ENCODE assay signal across 8 cellular contexts in genomic region chr15:77959094-77959879, GRCh38.
DNase-seq lines count a peak whose midpoint lies in the region; ATAC-seq lines count a peak whose summit lies in the region.

No MANE protein-coding gene starts in this region.

- H3K36me3 Mint-ChIP-seq in activated CD4-positive, alpha-beta memory T cell treated with anti-CD3 and anti-CD28 coated beads for 36 hours, result no peaks in the 10 kb centered on the region

- H3K4me2 ChIP-seq in mesenchymal stem cell (ENCODE audit: low read length, poor library complexity, severe bottlenecking), result peak overlapping the region; percentile 73

- H2AFZ ChIP-seq in mesenchymal stem cell (ENCODE audit: low read depth, low read length), result peak overlapping the region; percentile 93

- peak; percentile 78 for DNase-seq in DMS 273 (lab: John Stamatoyannopoulos, UW; ENCODE audit: unreplicated experiment)
- no peak for DNase-seq in DMS 273 treated with DMSO at 0.1 percent for 48 hours (lab: John Stamatoyannopoulos, UW)
- DNase-seq in NCI-H524 treated with DMSO at 0.1 percent for 48 hours (lab: John Stamatoyannopoulos, UW), result peak; percentile 31
- DNase-seq in activated CD4-positive, alpha-beta memory T cell treated with anti-CD3 and anti-CD28 coated beads for 36 hours, result peak; percentile 87
- peak; percentile 89 for DNase-seq in ecto neural progenitor cell (ENCODE audit: low spot score)
- DNase-seq in mesenchymal stem cell, result peak; percentile 73
- peak; percentile 44 for DNase-seq in stimulated activated CD8-positive, alpha-beta memory T cell treated with anti-CD3 and anti-CD28 coated beads, Interleukin-12 subunit alpha, Interleukin-12 subunit beta, amount 100 ng/mL, for 4 hours (ENCODE audit: low read depth)

- peak; percentile 80 for ATAC-seq in HG02973 (IDR thresholded peaks at IDR 0.05; ENCODE audit: unreplicated experiment)

- H4K91ac ChIP-seq in mesenchymal stem cell (ENCODE audit: low read length), result no peak overlapping the region

- H3K4ac ChIP-seq in mesenchymal stem cell (ENCODE audit: low read depth in 1 of 2, low read length in 2 of 2), result no peak overlapping the region

- H2BK5ac ChIP-seq in mesenchymal stem cell (ENCODE audit: low read depth, low read length, poor library complexity, severe bottlenecking), result no peak overlapping the region

- H3K9me3 ChIP-seq in mesenchymal stem cell (ENCODE audit: control insufficient read depth, low read length), result no peaks in the 10 kb centered on the region

- CTCF ChIA-PET in activated CD4-positive, alpha-beta memory T cell treated with anti-CD3 and anti-CD28 coated beads for 36 hours (lab: Charles Lee), result interaction anchor here (0.6 to 4.0 kb wide), 43 partner anchors 9 to 352 kb away, joined by 3 to 111 read pairs (median 4); partner anchors contain the start of genes CIB2 and SKIC8

- H2BK12ac ChIP-seq in mesenchymal stem cell (ENCODE audit: low read length in 2 of 2), result no peak overlapping the region

- H3K27me3 Mint-ChIP-seq in activated CD4-positive, alpha-beta memory T cell treated with anti-CD3 and anti-CD28 coated beads for 36 hours, result peaks cover 8% of the 10 kb centered on the region

- peak overlapping the region in 1 of 2 experiments; percentile 70 for H3K4me3 ChIP-seq in mesenchymal stem cell (ENCODE audit: insufficient read depth in 1 of 2, low read depth in 1 of 2, low read length in 2 of 2)

- no peaks in the 10 kb centered on the region for H3K79me1 ChIP-seq in mesenchymal stem cell (replicated peaks; ENCODE audit: low read length, poor library complexity, severe bottlenecking)

- H3K9me3 Mint-ChIP-seq in activated CD4-positive, alpha-beta memory T cell treated with anti-CD3 and anti-CD28 coated beads for 36 hours, result no peaks in the 10 kb centered on the region

- H3K27ac Mint-ChIP-seq in activated CD4-positive, alpha-beta memory T cell treated with anti-CD3 and anti-CD28 coated beads for 36 hours, result no peak overlapping the region

- H3K4me3 Mint-ChIP-seq in activated CD4-positive, alpha-beta memory T cell treated with anti-CD3 and anti-CD28 coated beads for 36 hours, result peak overlapping the region; percentile 30

- no peak overlapping the region for H2BK15ac ChIP-seq in mesenchymal stem cell (ENCODE audit: low read depth, poor library complexity, severe bottlenecking)

- peaks cover 3 to 22% of the 10 kb centered on the region in 2 experiments for H3K27me3 ChIP-seq in mesenchymal stem cell (ENCODE audit: control insufficient read depth in 1 of 2, insufficient read depth in 1 of 2, low read length in 2 of 2)

- no peak overlapping the region for H2BK120ac ChIP-seq in mesenchymal stem cell (ENCODE audit: low read depth, low read length)

- peaks cover 8% of the 10 kb centered on the region for H3K4me1 Mint-ChIP-seq in activated CD4-positive, alpha-beta memory T cell treated with anti-CD3 and anti-CD28 coated beads for 36 hours (ENCODE audit: low read depth)

- H3K4me1 ChIP-seq in mesenchymal stem cell (ENCODE audit: control insufficient read depth, insufficient read depth, low read depth, low read length), result peaks cover 5% of the 10 kb centered on the region

- no peak overlapping the region for H3K14ac ChIP-seq in mesenchymal stem cell (ENCODE audit: low read length in 2 of 2)

- WGBS in mesenchymal stem cell, result 10% methylated on average over 19 of the region's 20 CpGs

- H3K9ac ChIP-seq in mesenchymal stem cell (ENCODE audit: low read length), result peak overlapping the region; percentile 51

- no peak overlapping the region for H3K23ac ChIP-seq in mesenchymal stem cell (ENCODE audit: low read length in 2 of 2)

- H3K36me3 ChIP-seq in mesenchymal stem cell (ENCODE audit: control insufficient read depth in 1 of 2, insufficient read depth in 2 of 2, low read depth in 1 of 2, low read length in 2 of 2), result no peaks in the 10 kb centered on the region

- peak overlapping the region; percentile 84 for H4K8ac ChIP-seq in mesenchymal stem cell (ENCODE audit: low read length)

- POLR2A ChIA-PET in activated CD4-positive, alpha-beta memory T cell treated with anti-CD3 and anti-CD28 coated beads for 36 hours (lab: Charles Lee), result interaction anchor here (0.6 to 1.1 kb wide), 3 partner anchors 51 to 340 kb away, joined by 3 to 5 read pairs (median 3); partner anchors contain the start of gene SKIC8

- no peak overlapping the region for H2AK5ac ChIP-seq in mesenchymal stem cell (ENCODE audit: low read length, severe bottlenecking)

- intact Hi-C loops in activated CD4-positive, alpha-beta memory T cell treated with anti-CD3 and anti-CD28 coated beads for 36 hours (cut with micrococcal nuclease), result loop anchor here (1.0 to 10.0 kb wide), 5 partner anchors 54 to 282 kb away; no protein-coding TSS in a partner anchor

- no peak overlapping the region for H3K18ac ChIP-seq in mesenchymal stem cell (ENCODE audit: low read depth in 1 of 2, low read length in 2 of 2)

- no peak overlapping the region for H3K27ac ChIP-seq in mesenchymal stem cell (ENCODE audit: low read length, poor library complexity, severe bottlenecking)
